1 cellular context compared by ENCODE assay signal in the genomic region with DNA sequence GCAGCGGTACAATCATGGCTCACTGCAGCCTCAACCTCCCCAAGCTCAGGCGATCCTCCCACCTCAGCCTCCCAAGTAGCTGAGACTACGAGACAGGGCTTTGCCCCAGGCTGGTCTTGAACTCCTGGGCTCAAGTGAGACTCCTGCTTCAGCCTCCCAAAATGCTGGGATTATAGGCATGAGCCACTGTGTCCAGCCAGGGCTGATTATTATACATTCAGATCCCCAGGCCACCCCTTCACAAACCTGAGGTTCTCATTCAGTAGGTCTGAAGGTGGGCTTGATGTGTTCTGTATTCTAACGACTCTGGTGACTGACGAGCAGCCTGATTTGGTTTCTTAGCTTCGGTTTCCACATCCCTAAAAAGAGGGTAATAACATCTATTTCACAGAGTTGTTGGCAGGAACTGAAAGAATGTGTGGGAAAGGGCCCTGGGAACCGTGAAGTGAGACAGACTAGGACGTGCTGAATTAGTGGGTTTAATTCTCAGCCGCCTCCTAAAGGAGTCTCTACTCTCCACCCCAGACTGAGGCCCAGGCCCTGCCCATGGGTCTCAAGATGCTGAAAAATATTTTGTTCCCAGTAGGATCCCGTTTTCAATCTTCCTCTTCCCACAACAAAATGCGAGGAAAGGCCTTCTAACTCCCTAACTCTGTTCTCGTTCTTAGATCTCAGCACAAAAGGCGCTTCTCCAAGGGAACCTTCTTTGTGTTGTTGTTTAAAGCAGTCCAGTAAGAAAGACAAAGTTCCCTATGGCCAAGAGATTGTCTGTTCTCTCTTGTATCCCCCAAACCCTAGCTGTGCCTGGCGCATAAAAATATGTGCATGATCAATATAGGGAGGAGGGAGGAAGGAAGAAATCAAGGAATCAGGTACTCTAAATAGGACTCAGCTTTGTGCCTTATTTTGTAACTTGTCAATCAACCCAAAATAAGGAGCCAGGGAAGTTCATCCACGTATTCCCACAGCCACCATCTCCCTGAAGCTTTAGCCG.
TF ChIP-seq lines count a peak whose summit lies in the region.

No MANE protein-coding gene starts in this region.

TF ChIP-seq in GM12878, 131 proteins besides CTCF, POLR2A, EP300 and RAD21 (continued from another document):
- TF ChIP-seq, protein P1, sequence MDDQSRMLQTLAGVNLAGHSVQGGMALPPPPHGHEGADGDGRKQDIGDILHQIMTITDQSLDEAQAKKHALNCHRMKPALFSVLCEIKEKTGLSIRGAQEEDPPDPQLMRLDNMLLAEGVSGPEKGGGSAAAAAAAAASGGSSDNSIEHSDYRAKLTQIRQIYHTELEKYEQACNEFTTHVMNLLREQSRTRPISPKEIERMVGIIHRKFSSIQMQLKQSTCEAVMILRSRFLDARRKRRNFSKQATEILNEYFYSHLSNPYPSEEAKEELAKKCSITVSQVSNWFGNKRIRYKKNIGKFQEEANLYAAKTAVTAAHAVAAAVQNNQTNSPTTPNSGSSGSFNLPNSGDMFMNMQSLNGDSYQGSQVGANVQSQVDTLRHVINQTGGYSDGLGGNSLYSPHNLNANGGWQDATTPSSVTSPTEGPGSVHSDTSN (IDR thresholded peaks at IDR 0.05; ENCODE audit: insufficient replicate concordance, low read depth, low read length), result no peak
- TF ChIP-seq SUPT20H (IDR thresholded peaks at IDR 0.05; ENCODE audit: borderline replicate concordance, control insufficient read depth, low read depth, low read length) (no peak), USF2 (IDR thresholded peaks at IDR 0.05; ENCODE audit: borderline replicate concordance, low read depth, low read length) (no peak), EGR1 (IDR thresholded peaks at IDR 0.05; ENCODE audit: borderline replicate concordance in 1 of 2, low read depth in 2 of 2, low read length in 2 of 2) (no peak), ZSCAN29 (IDR thresholded peaks at IDR 0.05) (no peak), ATF2 (IDR thresholded peaks at IDR 0.05; ENCODE audit: low read length) (peak; percentile 91; the same call in 1 of the 2 replicates), PRDM15 (CRISPR knock-in tag; IDR thresholded peaks at IDR 0.05) (no peak), NRF1 (conservative IDR thresholded peaks at IDR 0.05; ENCODE audit: low read depth, low read length) (no peak), EED (IDR thresholded peaks at IDR 0.05; ENCODE audit: low read depth) (peak; percentile 68), RCOR1 (conservative IDR thresholded peaks at IDR 0.05; ENCODE audit: low read depth, low read length) (no peak), NFXL1 (IDR thresholded peaks at IDR 0.05; ENCODE audit: borderline replicate concordance) (no peak), FOXM1 (IDR thresholded peaks at IDR 0.05; ENCODE audit: low read depth, low read length) (peak; percentile 41; the same call in 1 of the 2 replicates), RBBP5 (conservative IDR thresholded peaks at IDR 0.05) (no peak), PAX8 (IDR thresholded peaks at IDR 0.05) (no peak), WRNIP1 (IDR thresholded peaks at IDR 0.05; ENCODE audit: borderline replicate concordance, low read depth, low read length) (no peak), IKZF1 (conservative IDR thresholded peaks at IDR 0.05) (peak; percentile 71; the same call in 1 of the 2 replicates), CBX5 (IDR thresholded peaks at IDR 0.05; ENCODE audit: low read depth) (no peak), TAF1 (IDR thresholded peaks at IDR 0.05; ENCODE audit: borderline replicate concordance, low read depth, low read length) (0 out of 2 replicates have a peak, but pooled peaks have one; percentile 19), SUZ12 (IDR thresholded peaks at IDR 0.05; ENCODE audit: unreplicated experiment) (no peak), NFIC (IDR thresholded peaks at IDR 0.05; ENCODE audit: low read depth, low read length) (peak; percentile 12; the same call in 1 of the 2 replicates), MTA3 (IDR thresholded peaks at IDR 0.05; ENCODE audit: borderline replicate concordance, low read length) (no peak), RB1 (IDR thresholded peaks at IDR 0.05; ENCODE audit: borderline replicate concordance) (no peak), POU2F2 (IDR thresholded peaks at IDR 0.05; ENCODE audit: borderline replicate concordance, low read depth, low read length) (peak; percentile 25; the same call in 1 of the 3 replicates), TBL1XR1 (IDR thresholded peaks at IDR 0.05; ENCODE audit: low read depth, low read length) (no peak), TCF3 (IDR thresholded peaks at IDR 0.05; ENCODE audit: borderline replicate concordance, insufficient read depth, low read depth, low read length) (no peak), SMC3 (IDR thresholded peaks at IDR 0.05; ENCODE audit: borderline replicate concordance, low read length) (no peak; the same call in 1 of the 2 replicates), HDGF (IDR thresholded peaks at IDR 0.05) (no peak), GABPA (IDR thresholded peaks at IDR 0.05; ENCODE audit: low read depth) (no peak), SP1 (IDR thresholded peaks at IDR 0.05; ENCODE audit: low read depth, low read length) (no peak)
- TF ChIP-seq, protein P2, sequence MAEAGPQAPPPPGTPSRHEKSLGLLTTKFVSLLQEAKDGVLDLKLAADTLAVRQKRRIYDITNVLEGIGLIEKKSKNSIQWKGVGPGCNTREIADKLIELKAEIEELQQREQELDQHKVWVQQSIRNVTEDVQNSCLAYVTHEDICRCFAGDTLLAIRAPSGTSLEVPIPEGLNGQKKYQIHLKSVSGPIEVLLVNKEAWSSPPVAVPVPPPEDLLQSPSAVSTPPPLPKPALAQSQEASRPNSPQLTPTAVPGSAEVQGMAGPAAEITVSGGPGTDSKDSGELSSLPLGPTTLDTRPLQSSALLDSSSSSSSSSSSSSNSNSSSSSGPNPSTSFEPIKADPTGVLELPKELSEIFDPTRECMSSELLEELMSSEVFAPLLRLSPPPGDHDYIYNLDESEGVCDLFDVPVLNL (IDR thresholded peaks at IDR 0.05; ENCODE audit: low read depth, low read length), result no peak
- TF ChIP-seq, protein P3, sequence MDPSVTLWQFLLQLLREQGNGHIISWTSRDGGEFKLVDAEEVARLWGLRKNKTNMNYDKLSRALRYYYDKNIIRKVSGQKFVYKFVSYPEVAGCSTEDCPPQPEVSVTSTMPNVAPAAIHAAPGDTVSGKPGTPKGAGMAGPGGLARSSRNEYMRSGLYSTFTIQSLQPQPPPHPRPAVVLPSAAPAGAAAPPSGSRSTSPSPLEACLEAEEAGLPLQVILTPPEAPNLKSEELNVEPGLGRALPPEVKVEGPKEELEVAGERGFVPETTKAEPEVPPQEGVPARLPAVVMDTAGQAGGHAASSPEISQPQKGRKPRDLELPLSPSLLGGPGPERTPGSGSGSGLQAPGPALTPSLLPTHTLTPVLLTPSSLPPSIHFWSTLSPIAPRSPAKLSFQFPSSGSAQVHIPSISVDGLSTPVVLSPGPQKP (IDR thresholded peaks at IDR 0.05; ENCODE audit: low read depth, low read length), result no peak
